26 cellular contexts compared by ENCODE assay signal in the genomic region with DNA sequence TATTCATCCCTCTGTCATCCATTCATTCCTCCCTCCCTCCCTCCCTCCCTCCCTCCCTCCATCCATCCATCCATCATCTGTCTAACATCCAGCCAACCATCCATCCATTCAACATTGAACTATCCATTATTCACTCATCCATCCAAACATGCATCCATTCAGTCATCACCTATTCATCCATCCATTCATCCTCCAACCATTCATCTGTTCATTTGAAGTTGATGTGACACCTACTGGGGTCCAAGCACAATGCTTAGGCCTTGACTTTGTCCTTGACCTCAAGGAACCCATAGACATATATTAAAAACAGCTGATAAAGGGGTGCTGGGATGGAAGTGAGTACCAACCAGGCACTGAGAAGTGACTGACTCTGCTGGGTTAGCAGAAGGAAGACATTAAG. TPM values are rescaled to one million over a fixed set of nuclear protein-coding genes. Genes with fewer than 3 reads are reported as not detected.
DNase-seq lines count a peak whose midpoint lies in the region; ATAC-seq, FAIRE-seq and TF ChIP-seq lines count a peak whose summit lies in the region.
"Had no signal": no experiment of that assay in that cellular context is flagged by ENCODE, and none has a peak within 500 bp of the region (broad histone marks: within the 10 kb centered on the region; RNA-seq: fewer than 3 reads in every experiment).

No MANE protein-coding gene starts in this region.

- H3K23ac ChIP-seq in trophoblast cell (ENCODE audit: low read length), result no peak overlapping the region

- H2BK5ac ChIP-seq in trophoblast cell (ENCODE audit: low read depth, low read length, poor library complexity), result no peak overlapping the region

- no peak overlapping the region for H3K18ac ChIP-seq in trophoblast cell (ENCODE audit: low read length)

- H4K91ac ChIP-seq in trophoblast cell (ENCODE audit: low read depth, low read length), result no peak overlapping the region

- H2BK120ac ChIP-seq in trophoblast cell (ENCODE audit: insufficient read depth, low read length, poor library complexity), result no peak overlapping the region

- H3K4me1 Mint-ChIP-seq in activated T-helper 17 cell treated with anti-CD3 and anti-CD28 coated beads, Interleukin-2, amount 50 U/mL, for 72 hours, result peaks cover 21% of the 10 kb centered on the region

- H3K36me3 ChIP-seq in BLaER1 (peaks cover 57% of the 10 kb centered on the region), trophoblast cell (ENCODE audit: control insufficient read depth in 1 of 2, insufficient read depth in 2 of 2, low read length in 2 of 2) (peaks cover 9 to 18% of the 10 kb centered on the region in 2 experiments), stomach (peaks cover 0 to 12% (median 9%) of the 10 kb centered on the region in 4 donors)
- H3K36me3 ChIP-seq: MG63 had no signal

- H3K4me3 ChIP-seq in BLaER1 (no peak overlapping the region), trophoblast cell (ENCODE audit: low read depth, low read length) (no peak overlapping the region), stomach (no peak overlapping the region)
- H3K4me3 ChIP-seq: GM12878, MG63 had no signal

- H4K12ac ChIP-seq in trophoblast cell (ENCODE audit: low read depth, low read length), result no peak overlapping the region

- H3K14ac ChIP-seq in trophoblast cell (ENCODE audit: low read length), result no peak overlapping the region

- H3K4ac ChIP-seq in trophoblast cell (ENCODE audit: low read depth, low read length), result peak overlapping the region; percentile 25

- H3K9me3 Mint-ChIP-seq in activated T-helper 17 cell treated with anti-CD3 and anti-CD28 coated beads, Interleukin-2, amount 50 U/mL, for 72 hours, result no peaks in the 10 kb centered on the region
- H3K9me3 Mint-ChIP-seq: CD8-positive, alpha-beta T cell had no signal

- no peak overlapping the region for H2BK12ac ChIP-seq in trophoblast cell (ENCODE audit: low read length)

- H3K27ac ChIP-seq in BLaER1 (peak overlapping the region; percentile 23; the same call in 1 of the 2 replicates), trophoblast cell (ENCODE audit: low read depth, low read length) (no peak overlapping the region), stomach (no peak overlapping the region)

- no peak overlapping the region for H3K9ac ChIP-seq in BLaER1
- H3K9ac ChIP-seq in trophoblast cell (ENCODE audit: low read length), result no peak overlapping the region

- DNase-seq in GM12891 (ENCODE audit: insufficient read length, low spot score), result no peak
- DNase-seq in trophoblast cell, result no peak
- no peak for DNase-seq in stimulated activated naive CD4-positive, alpha-beta T cell (lab: John Stamatoyannopoulos, UW)
- DNase-seq in stomach, result no peak
- no peak for DNase-seq in 8988T
- DNase-seq: C1 segment of cervical spinal cord; Caco-2; CD8-positive, alpha-beta T cell; EL; GDM1; MG63; NCI-H1105 treated with DMSO at 0.1 percent for 48 hours; NCI-H146; NCI-H1930; NCI-H2107; NCI-H446; NCI-H526; SHP77 treated with DMSO at 0.1 percent for 48 hours had no signal

- H4K8ac ChIP-seq in trophoblast cell (ENCODE audit: low read depth, low read length), result no peak overlapping the region

- FAIRE-seq in GM12891 (lab: Jason Lieb, UNC), result peak; percentile 26
- FAIRE-seq: A204.1, GM12878, HepG2 had no signal

- H3K36me3 Mint-ChIP-seq in activated T-helper 17 cell treated with anti-CD3 and anti-CD28 coated beads, Interleukin-2, amount 50 U/mL, for 72 hours (ENCODE audit: low read depth), result peaks cover 40% of the 10 kb centered on the region

- no peaks in the 10 kb centered on the region for H3K27me3 Mint-ChIP-seq in activated T-helper 17 cell treated with anti-CD3 and anti-CD28 coated beads, Interleukin-2, amount 50 U/mL, for 72 hours

- TF ChIP-seq CTCF in stomach (IDR thresholded peaks at IDR 0.05), result no peak

- no peak overlapping the region for H2AFZ ChIP-seq in trophoblast cell (ENCODE audit: insufficient read depth, low read length, poor library complexity)

- H4K20me1 ChIP-seq in BLaER1, result peaks cover 100% of the 10 kb centered on the region

- no peak overlapping the region for H2AK5ac ChIP-seq in trophoblast cell (ENCODE audit: low read length)

- H3K79me1 ChIP-seq in trophoblast cell (ENCODE audit: low read length), result no peaks in the 10 kb centered on the region

- TF ChIP-seq POLR2A in GM12891 (IDR thresholded peaks at IDR 0.05; ENCODE audit: low read depth, low read length) (no peak), stomach (IDR thresholded peaks at IDR 0.05) (no peak)

- peak overlapping the region; percentile 42 for H3K27ac Mint-ChIP-seq in activated T-helper 17 cell treated with anti-CD3 and anti-CD28 coated beads, Interleukin-2, amount 50 U/mL, for 72 hours
- H3K27ac Mint-ChIP-seq: CD8-positive, alpha-beta T cell had no signal

- no peak for TF ChIP-seq EP300 in stomach (IDR thresholded peaks at IDR 0.05)

- H3K4me3 Mint-ChIP-seq in activated T-helper 17 cell treated with anti-CD3 and anti-CD28 coated beads, Interleukin-2, amount 50 U/mL, for 72 hours, result no peak overlapping the region
- H3K4me3 Mint-ChIP-seq: CD8-positive, alpha-beta T cell had no signal

- H3K4me1 ChIP-seq in BLaER1 (peaks cover 82% of the 10 kb centered on the region), trophoblast cell (ENCODE audit: control insufficient read depth in 1 of 2, insufficient read depth in 2 of 2, low read length in 2 of 2) (peaks cover 6 to 7% of the 10 kb centered on the region in 2 experiments), stomach (peaks cover 12 to 44% (median 23%) of the 10 kb centered on the region in 4 donors)
- H3K4me1 ChIP-seq: Caco-2 had no signal

- ATAC-seq in activated T-helper 17 cell treated with anti-CD3 and anti-CD28 coated beads, Interleukin-2, amount 50 U/mL, for 72 hours (replicated peaks), result no peak
- ATAC-seq in HG02852 (IDR thresholded peaks at IDR 0.05; ENCODE audit: unreplicated experiment), result no peak
- ATAC-seq: CD8-positive, alpha-beta T cell; HCT116; Panc1 had no signal

- intact Hi-C loops in stomach (cut with DNase I; ENCODE audit: low total_unique reads), result no loop called here

- H3K79me2 ChIP-seq in trophoblast cell (ENCODE audit: control insufficient read depth, insufficient read depth, low read length, poor library complexity), result peaks cover 16% of the 10 kb centered on the region

- H3K4me2 ChIP-seq in BLaER1, result peak overlapping the region; percentile 97
- H3K4me2 ChIP-seq in trophoblast cell (ENCODE audit: low read length), result no peak overlapping the region

- H3K9me3 ChIP-seq in BLaER1 (no peaks in the 10 kb centered on the region), trophoblast cell (ENCODE audit: insufficient read depth, low read depth, low read length) (peaks cover 3% of the 10 kb centered on the region), stomach (no peaks in the 10 kb centered on the region)
- H3K9me3 ChIP-seq: Caco-2, MG63 had no signal

- H3K27me3 ChIP-seq in BLaER1 (no peaks in the 10 kb centered on the region), trophoblast cell (ENCODE audit: insufficient read depth, low read length) (no peaks in the 10 kb centered on the region), stomach (no peaks in the 10 kb centered on the region)
- H3K27me3 ChIP-seq: MG63 had no signal

TF ChIP-seq in GM12891, 5 proteins besides CTCF, POLR2A, EP300 and RAD21:
- TF ChIP-seq TAF1 (IDR thresholded peaks at IDR 0.05; ENCODE audit: low read depth, low read length) (no peak), SPI1 (IDR thresholded peaks at IDR 0.05; ENCODE audit: low read depth, low read length) (no peak), POU2F2 (IDR thresholded peaks at IDR 0.05; ENCODE audit: low read depth, low read length) (no peak), POLR2AphosphoS5 (IDR thresholded peaks at IDR 0.05; ENCODE audit: low read depth, low read length) (no peak), PAX5 (IDR thresholded peaks at IDR 0.05; ENCODE audit: insufficient read depth, low read length, severe bottlenecking) (no peak)
TF ChIP-seq in GM12891: peak in this region for 0.

RNA-seq across cellular contexts. Expression of a gene that starts 26.6 kb away (rescaled TPM):
- polyA plus RNA-seq in GM12891 (2012; ENCODE audit: low read depth, missing spikeins), result 12.5 TPM
- 10 to 100 TPM; 43.3 to 50.3 TPM for total RNA-seq in activated T-helper 17 cell treated with anti-CD3 and anti-CD28 coated beads, Interleukin-2, amount 50 U/mL, for 72 hours
- polyA plus RNA-seq in trophoblast cell (2013), result 49.8 and 53.0 TPM in 2 replicates
- 10 to 100 TPM; 12.8 to 80.1 (median 41.5) TPM for total RNA-seq in stomach
- polyA plus RNA-seq in stomach, result 10 to 100 TPM; 10.4 to 14.7 (median 14.1) TPM
